Comparison of ENCODE assay signal across 1 cellular context in genomic region chr2:190441564-190441963, GRCh38.
TF ChIP-seq lines count a peak whose summit lies in the region.

No MANE protein-coding gene starts in this region.

TF ChIP-seq in K562, 482 proteins besides CTCF, POLR2A, EP300 and RAD21:
- TF ChIP-seq KDM2B (CRISPR knock-in tag; IDR thresholded peaks at IDR 0.05) (no peak), SRSF3 (IDR thresholded peaks at IDR 0.05; ENCODE audit: insufficient read depth, low read length) (no peak), CEBPB (tag; IDR thresholded peaks at IDR 0.05) (no peak), SAP30 (IDR thresholded peaks at IDR 0.05; ENCODE audit: borderline replicate concordance, insufficient read depth, low read depth, low read length, poor library complexity, severe bottlenecking) (no peak), TAF15 (IDR thresholded peaks at IDR 0.05; ENCODE audit: low read depth, low read length) (no peak), ZNF583 (CRISPR knock-in tag; IDR thresholded peaks at IDR 0.05) (no peak), ZNF589 (CRISPR knock-in tag; IDR thresholded peaks at IDR 0.05; ENCODE audit: low read depth) (no peak), TCF3 (CRISPR knock-in tag; IDR thresholded peaks at IDR 0.05) (no peak), TAL1 (IDR thresholded peaks at IDR 0.05) (no peak), PRPF4 (IDR thresholded peaks at IDR 0.05; ENCODE audit: insufficient read depth, low read depth, low read length, poor library complexity, severe bottlenecking) (no peak), ZNF644 (tag; IDR thresholded peaks at IDR 0.05; ENCODE audit: low read depth) (no peak), PML (IDR thresholded peaks at IDR 0.05; ENCODE audit: low read length) (no peak)
- TF ChIP-seq, protein P1, sequence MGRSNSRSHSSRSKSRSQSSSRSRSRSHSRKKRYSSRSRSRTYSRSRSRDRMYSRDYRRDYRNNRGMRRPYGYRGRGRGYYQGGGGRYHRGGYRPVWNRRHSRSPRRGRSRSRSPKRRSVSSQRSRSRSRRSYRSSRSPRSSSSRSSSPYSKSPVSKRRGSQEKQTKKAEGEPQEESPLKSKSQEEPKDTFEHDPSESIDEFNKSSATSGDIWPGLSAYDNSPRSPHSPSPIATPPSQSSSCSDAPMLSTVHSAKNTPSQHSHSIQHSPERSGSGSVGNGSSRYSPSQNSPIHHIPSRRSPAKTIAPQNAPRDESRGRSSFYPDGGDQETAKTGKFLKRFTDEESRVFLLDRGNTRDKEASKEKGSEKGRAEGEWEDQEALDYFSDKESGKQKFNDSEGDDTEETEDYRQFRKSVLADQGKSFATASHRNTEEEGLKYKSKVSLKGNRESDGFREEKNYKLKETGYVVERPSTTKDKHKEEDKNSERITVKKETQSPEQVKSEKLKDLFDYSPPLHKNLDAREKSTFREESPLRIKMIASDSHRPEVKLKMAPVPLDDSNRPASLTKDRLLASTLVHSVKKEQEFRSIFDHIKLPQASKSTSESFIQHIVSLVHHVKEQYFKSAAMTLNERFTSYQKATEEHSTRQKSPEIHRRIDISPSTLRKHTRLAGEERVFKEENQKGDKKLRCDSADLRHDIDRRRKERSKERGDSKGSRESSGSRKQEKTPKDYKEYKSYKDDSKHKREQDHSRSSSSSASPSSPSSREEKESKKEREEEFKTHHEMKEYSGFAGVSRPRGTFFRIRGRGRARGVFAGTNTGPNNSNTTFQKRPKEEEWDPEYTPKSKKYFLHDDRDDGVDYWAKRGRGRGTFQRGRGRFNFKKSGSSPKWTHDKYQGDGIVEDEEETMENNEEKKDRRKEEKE (IDR thresholded peaks at IDR 0.05; ENCODE audit: borderline replicate concordance in 1 of 2, control insufficient read depth in 1 of 2, low read depth in 2 of 2, low read length in 1 of 2), result no peak
- TF ChIP-seq, protein P2, sequence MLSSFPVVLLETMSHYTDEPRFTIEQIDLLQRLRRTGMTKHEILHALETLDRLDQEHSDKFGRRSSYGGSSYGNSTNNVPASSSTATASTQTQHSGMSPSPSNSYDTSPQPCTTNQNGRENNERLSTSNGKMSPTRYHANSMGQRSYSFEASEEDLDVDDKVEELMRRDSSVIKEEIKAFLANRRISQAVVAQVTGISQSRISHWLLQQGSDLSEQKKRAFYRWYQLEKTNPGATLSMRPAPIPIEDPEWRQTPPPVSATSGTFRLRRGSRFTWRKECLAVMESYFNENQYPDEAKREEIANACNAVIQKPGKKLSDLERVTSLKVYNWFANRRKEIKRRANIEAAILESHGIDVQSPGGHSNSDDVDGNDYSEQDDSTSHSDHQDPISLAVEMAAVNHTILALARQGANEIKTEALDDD (IDR thresholded peaks at IDR 0.05), result no peak
- TF ChIP-seq, protein P3, sequence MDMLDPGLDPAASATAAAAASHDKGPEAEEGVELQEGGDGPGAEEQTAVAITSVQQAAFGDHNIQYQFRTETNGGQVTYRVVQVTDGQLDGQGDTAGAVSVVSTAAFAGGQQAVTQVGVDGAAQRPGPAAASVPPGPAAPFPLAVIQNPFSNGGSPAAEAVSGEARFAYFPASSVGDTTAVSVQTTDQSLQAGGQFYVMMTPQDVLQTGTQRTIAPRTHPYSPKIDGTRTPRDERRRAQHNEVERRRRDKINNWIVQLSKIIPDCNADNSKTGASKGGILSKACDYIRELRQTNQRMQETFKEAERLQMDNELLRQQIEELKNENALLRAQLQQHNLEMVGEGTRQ (CRISPR knock-in tag; IDR thresholded peaks at IDR 0.05), result no peak
TF ChIP-seq in K562: peak in this region for 0.
